18 cellular contexts compared by ENCODE assay signal in the genomic region with DNA sequence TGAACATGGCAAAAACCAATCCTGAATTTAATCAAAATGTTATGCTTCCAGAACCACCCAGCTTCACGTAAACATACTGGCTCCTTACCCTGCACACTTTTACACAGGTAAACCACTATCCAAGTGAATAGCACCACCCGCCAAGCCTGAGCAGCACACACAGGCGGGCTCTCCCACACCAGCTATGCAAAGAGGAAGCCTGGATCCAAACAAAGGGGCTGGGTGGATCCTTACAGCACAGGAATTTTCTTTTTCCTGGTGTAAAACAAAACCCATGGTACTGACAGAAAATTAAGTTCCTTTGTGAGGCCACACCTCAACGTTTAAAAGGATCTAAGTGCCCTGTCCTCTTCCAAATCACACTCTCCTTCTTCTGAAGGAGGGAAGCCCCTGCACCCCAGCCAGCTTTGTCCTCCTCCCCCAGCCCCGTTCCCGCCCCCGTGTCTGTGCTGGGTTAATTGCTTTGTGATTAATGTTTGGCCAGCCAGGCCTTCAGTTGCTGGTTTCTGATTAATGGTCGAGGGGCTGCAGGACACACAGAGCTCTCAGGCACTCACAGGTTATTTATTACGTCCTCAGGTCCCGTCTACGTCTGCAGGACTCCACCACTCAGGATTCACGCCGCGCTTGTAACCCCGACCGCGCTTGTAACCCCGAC. TPM values are rescaled to one million over a fixed set of nuclear protein-coding genes. Genes with fewer than 3 reads are reported as not detected.
A peak's percentile ranks its signal among the peaks of the same experiment; 100 is the strongest.
DNase-seq lines count a peak whose midpoint lies in the region; ATAC-seq, FAIRE-seq and TF ChIP-seq lines count a peak whose summit lies in the region.
"Had no signal": no experiment of that assay in that cellular context is flagged by ENCODE, and none has a peak within 500 bp of the region (broad histone marks: within the 10 kb centered on the region; RNA-seq: fewer than 3 reads in every experiment).

No MANE protein-coding gene starts in this region.

- no peak overlapping the region for H3K56ac ChIP-seq in H1 (replicated peaks; ENCODE audit: insufficient read length, low read depth, low read length)

- no peak overlapping the region for H3K4me3 Mint-ChIP-seq in activated T-cell treated with anti-CD3 and anti-CD28 coated beads, Interleukin-2, amount 50 U/mL, for 24 hours
- H3K4me3 Mint-ChIP-seq: activated CD4-positive, alpha-beta memory T cell treated with anti-CD3 and anti-CD28 coated beads for 36 hours; activated naive CD8-positive, alpha-beta T cell treated with anti-CD3 and anti-CD28 coated beads, Interleukin-2, amount 50 U/mL, for 24 hours; effector memory CD8-positive, alpha-beta T cell had no signal

- H3K4me2 ChIP-seq in H1 (ENCODE audit: insufficient read depth in 1 of 2, low read depth in 2 of 2, low read length in 2 of 2), result peak overlapping the region; percentile 41 to 56; a peak in 3 of 4 replicates

- H3K27ac ChIP-seq in HUES6 (ENCODE audit: low read depth, low read length) (peak overlapping the region; percentile 24; the same call in 1 of the 2 replicates), H1 (ENCODE audit: low read depth, low read length) (0 out of 2 replicates have a peak overlapping the region, but pooled peaks have one; percentile 35)
- H3K27ac ChIP-seq: psoas muscle, SK-N-MC had no signal

- peak overlapping the region; percentile 0 for H4K5ac ChIP-seq in H1 (ENCODE audit: insufficient read length, low read depth, low read length)

- no peaks in the 10 kb centered on the region for H3K4me1 Mint-ChIP-seq in activated T-cell treated with anti-CD3 and anti-CD28 coated beads, Interleukin-2, amount 50 U/mL, for 24 hours (ENCODE audit: low read depth)
- H3K4me1 Mint-ChIP-seq: activated naive CD8-positive, alpha-beta T cell treated with anti-CD3 and anti-CD28 coated beads, Interleukin-2, amount 50 U/mL, for 24 hours had no signal

- peaks cover 38% of the 10 kb centered on the region for H3K27me3 Mint-ChIP-seq in activated T-cell treated with anti-CD3 and anti-CD28 coated beads, Interleukin-2, amount 50 U/mL, for 24 hours

- H2AFZ ChIP-seq in H1 (ENCODE audit: low read length), result peak overlapping the region; percentile 30; the same call in 1 of the 2 replicates

- 42% methylated on average over 18 of the region's 18 CpGs; no CpG with 5 or more reads in 1 of the 2 experiments for WGBS in H1 (ENCODE audit: extremely low coverage in 1 of 2, insufficient coverage in 1 of 2, insufficient read length in 1 of 2, insufficient replicate concordance in 2 of 2, low coverage in 1 of 2, low lambda C conversion rate in 2 of 2, missing lambda C conversion rate in 1 of 2), 2 experiments

- TF ChIP-seq EP300 in H1 (IDR thresholded peaks at IDR 0.05; ENCODE audit: borderline replicate concordance in 1 of 2, low read depth in 2 of 2, low read length in 2 of 2), result no peak

- DNase-seq in H1 (ENCODE audit: low read depth in 1 of 2, low spot score in 2 of 2) (peak in 1 of 2 experiments; percentile 48), left lobe of liver (ENCODE audit: low spot score) (no peak), retina (peak; percentile 47), DMS 273 (lab: John Stamatoyannopoulos, UW; ENCODE audit: unreplicated experiment) (no peak), T-helper 2 cell (no peak)
- no peak for DNase-seq in activated T-cell treated with anti-CD3 and anti-CD28 coated beads, Interleukin-2, amount 50 U/mL, for 24 hours
- DNase-seq: activated CD4-positive, alpha-beta memory T cell treated with anti-CD3 and anti-CD28 coated beads for 36 hours; activated naive CD8-positive, alpha-beta T cell treated with anti-CD3 and anti-CD28 coated beads, Interleukin-2, amount 50 U/mL, for 24 hours; BE2C; central memory CD4-positive, alpha-beta T cell; effector memory CD8-positive, alpha-beta T cell; foreskin melanocyte; NCI-H187; NCI-H510A treated with DMSO at 0.1 percent for 48 hours; psoas muscle; stimulated activated CD4-positive, alpha-beta T cell treated with anti-CD3 and anti-CD28 coated beads, Interleukin-15, amount 100 ng/mL, for 24 hours had no signal

- H2BK20ac ChIP-seq in H1 (ENCODE audit: low read length), result peak overlapping the region; percentile 18; the same call in 1 of the 2 replicates

- ATAC-seq in left lobe of liver, result peak; percentile 16
- ATAC-seq: activated naive CD8-positive, alpha-beta T cell treated with anti-CD3 and anti-CD28 coated beads, Interleukin-2, amount 50 U/mL, for 24 hours; effector memory CD8-positive, alpha-beta T cell; psoas muscle had no signal

- H3K36me3 ChIP-seq in HUES6 (ENCODE audit: control insufficient read depth, insufficient read depth, low read length), result no peaks in the 10 kb centered on the region
- H3K36me3 ChIP-seq in H1 (ENCODE audit: control insufficient read depth in 2 of 4, insufficient read depth in 4 of 4, low read length in 3 of 4), result peaks cover 0 to 4% (median 0%) of the 10 kb centered on the region in 4 experiments; a peak in 2 of 8 replicates
- H3K36me3 ChIP-seq: BE2C had no signal

- H3K23ac ChIP-seq in H1 (ENCODE audit: insufficient read length), result no peak overlapping the region

- H3K4ac ChIP-seq in H1 (replicated peaks; ENCODE audit: insufficient read length, low read depth, low read length), result no peak overlapping the region

- CTCF ChIA-PET in H1 (lab: Charles Lee; ENCODE audit: partially characterized antibody), result interaction anchor here (0.8 to 2.7 kb wide), 5 partner anchors 19 to 118 kb away, joined by 3 to 11 read pairs (median 4); no protein-coding TSS in a partner anchor

- H3K79me2 ChIP-seq in H1 (ENCODE audit: control insufficient read depth in 1 of 2, insufficient read depth in 2 of 2, low read length in 2 of 2), result no peaks in the 10 kb centered on the region

- no peak overlapping the region for H2AK5ac ChIP-seq in H1 (ENCODE audit: low read depth, low read length)

- peak overlapping the region; percentile 67 for H4K91ac ChIP-seq in H1 (replicated peaks; ENCODE audit: insufficient read length, low read length)

- no peaks in the 10 kb centered on the region for H3K9me3 Mint-ChIP-seq in activated T-cell treated with anti-CD3 and anti-CD28 coated beads, Interleukin-2, amount 50 U/mL, for 24 hours
- H3K9me3 Mint-ChIP-seq: activated CD4-positive, alpha-beta memory T cell treated with anti-CD3 and anti-CD28 coated beads for 36 hours; activated naive CD8-positive, alpha-beta T cell treated with anti-CD3 and anti-CD28 coated beads, Interleukin-2, amount 50 U/mL, for 24 hours; effector memory CD8-positive, alpha-beta T cell had no signal

- H4K20me1 ChIP-seq in H1 (replicated peaks in 1 of 2; ENCODE audit: control insufficient read depth in 1 of 2, insufficient read depth in 2 of 2, low read length in 2 of 2), result peaks cover 0 to 3% of the 10 kb centered on the region in 2 experiments

- H3K14ac ChIP-seq in H1 (ENCODE audit: insufficient read length), result no peak overlapping the region

- no peak overlapping the region for H3K27ac Mint-ChIP-seq in activated T-cell treated with anti-CD3 and anti-CD28 coated beads, Interleukin-2, amount 50 U/mL, for 24 hours
- H3K27ac Mint-ChIP-seq: activated CD4-positive, alpha-beta memory T cell treated with anti-CD3 and anti-CD28 coated beads for 36 hours; activated naive CD8-positive, alpha-beta T cell treated with anti-CD3 and anti-CD28 coated beads, Interleukin-2, amount 50 U/mL, for 24 hours; effector memory CD8-positive, alpha-beta T cell had no signal

- H3K9me3 ChIP-seq in HUES6 (ENCODE audit: control insufficient read depth, insufficient read depth, low read depth, low read length) (no peaks in the 10 kb centered on the region), H1 (ENCODE audit: insufficient read depth in 2 of 2, low read depth in 1 of 2, low read length in 1 of 2) (no peaks in the 10 kb centered on the region)
- H3K9me3 ChIP-seq: BE2C, psoas muscle had no signal

- no peaks in the 10 kb centered on the region for H3K36me3 Mint-ChIP-seq in activated T-cell treated with anti-CD3 and anti-CD28 coated beads, Interleukin-2, amount 50 U/mL, for 24 hours (ENCODE audit: low read depth)
- H3K36me3 Mint-ChIP-seq: activated CD4-positive, alpha-beta memory T cell treated with anti-CD3 and anti-CD28 coated beads for 36 hours had no signal

- no peak overlapping the region for H3K4me3 ChIP-seq in HUES6 (ENCODE audit: low read depth, low read length)
- peak overlapping the region in 1 of 4 experiments; percentile 5; a peak in 1 of 8 replicates for H3K4me3 ChIP-seq in H1 (ENCODE audit: extremely low read depth in 1 of 4, insufficient read depth in 2 of 4, low read depth in 3 of 4, low read length in 4 of 4)
- H3K4me3 ChIP-seq: psoas muscle, SK-N-MC had no signal

- no peaks in the 10 kb centered on the region for H3K79me1 ChIP-seq in H1 (ENCODE audit: low read depth, low read length)

- H3K9ac ChIP-seq in HUES6 (ENCODE audit: low read length) (no peak overlapping the region), H1 (replicated peaks in 1 of 4; ENCODE audit: extremely low read depth in 1 of 4, low read depth in 3 of 4, low read length in 3 of 4) (peak overlapping the region in 2 of 4 experiments; percentile 20 to 34; a peak in 4 of 7 replicates)

- no peak for TF ChIP-seq POLR2A in H1 (IDR thresholded peaks at IDR 0.05; ENCODE audit: control extremely low read depth in 1 of 2, low read depth in 2 of 2, low read length in 2 of 2)

- no peak overlapping the region for H2BK15ac ChIP-seq in H1 (ENCODE audit: low read length)

- H3K18ac ChIP-seq in H1 (ENCODE audit: extremely low read depth, low read length), result peak overlapping the region; percentile 94

- peaks cover 4% of the 10 kb centered on the region; the same call in 1 of the 2 replicates for H3K23me2 ChIP-seq in H1 (ENCODE audit: low read depth, low read length)

- H3K4me1 ChIP-seq in HUES6 (ENCODE audit: control insufficient read depth, insufficient read depth, low read length), result peaks cover 35% of the 10 kb centered on the region
- peaks cover 10 to 19% (median 14%) of the 10 kb centered on the region in 4 experiments for H3K4me1 ChIP-seq in H1 (replicated peaks in 1 of 4; ENCODE audit: control insufficient read depth in 3 of 4, insufficient read depth in 4 of 4, low read length in 3 of 4)
- H3K4me1 ChIP-seq: BE2C, psoas muscle had no signal

- no peak overlapping the region for H2BK120ac ChIP-seq in H1 (replicated peaks; ENCODE audit: low read depth, low read length)

- TF ChIP-seq RAD21 in H1 (IDR thresholded peaks at IDR 0.05 in 1 of 2, conservative IDR thresholded peaks at IDR 0.05 in 1 of 2; ENCODE audit: low read depth in 2 of 2, low read length in 2 of 2), result no peak

- no peak for TF ChIP-seq CTCF in H1 (IDR thresholded peaks at IDR 0.05; ENCODE audit: control extremely low read depth in 1 of 3, insufficient read depth in 1 of 3, low read depth in 1 of 3, low read length in 3 of 3)

- no peak overlapping the region for H4K8ac ChIP-seq in H1 (ENCODE audit: extremely low read depth, insufficient read depth, low read length)

- peak; percentile 24 for FAIRE-seq in H1 (lab: Jason Lieb, UNC)

- peak overlapping the region; percentile 60 for H2BK12ac ChIP-seq in H1 (ENCODE audit: low read depth, low read length)

- peak overlapping the region; percentile 58; the same call in 1 of the 2 replicates for H2BK5ac ChIP-seq in H1 (ENCODE audit: low read depth, low read length)

- H3K27me3 ChIP-seq in HUES6 (ENCODE audit: control insufficient read depth, insufficient read depth, low read length) (peaks cover 32% of the 10 kb centered on the region), H1 (replicated peaks in 1 of 4; ENCODE audit: control insufficient read depth in 3 of 4, extremely low read depth in 1 of 4, insufficient read depth in 3 of 4, low read length in 3 of 4) (peaks cover 0 to 7% (median 4%) of the 10 kb centered on the region in 4 experiments; a peak in 3 of 7 replicates)
- H3K27me3 ChIP-seq: BE2C had no signal

- POLR2A ChIA-PET in H1 (lab: Charles Lee; ENCODE audit: partially characterized antibody), result interaction anchor here (0.5 to 1.5 kb wide), 4 partner anchors 13 to 64 kb away, joined by 3 to 8 read pairs (median 4); no protein-coding TSS in a partner anchor

RNA-seq across cellular contexts. Expression of gene DACT2, which starts 6.1 kb away (rescaled TPM):
- total RNA-seq in H1 (2021; fragmentation: NEBNext Ultra II Directional; extraction: Animal tissue kit (Norgen Biotek cat#: 25700)), result 3.1 and 3.9 TPM in 2 replicates
- 2.9 and 4.8 TPM in 2 replicates for polyA plus RNA-seq in H1 (2011; rRNA removed)
- 3.4 TPM for polyA plus RNA-seq in H1 (2011; cell fraction: cytosol; rRNA removed)
- polyA plus RNA-seq in H1 (2011; cell fraction: nucleus; rRNA removed), result 5.3 TPM
- polyA plus RNA-seq in H1 (2012, experiment 1 of 2), result 2.8 to 3.8 TPM (median 3.2 TPM) in 4 replicates
- polyA plus RNA-seq in H1 (2012, experiment 2 of 2), result 3.5 TPM
- 1.6 TPM for polyA plus RNA-seq in H1 (2013, experiment 1 of 2)
- polyA plus RNA-seq in H1 (2013, experiment 2 of 2), result 1.6 TPM
- 1.1 and 1.6 TPM in 2 replicates for polyA minus RNA-seq in H1 (2011; rRNA and poly(A)+ RNA removed)
- polyA minus RNA-seq in H1 (2011; cell fraction: cytosol; rRNA and poly(A)+ RNA removed), result 4.1 TPM
- polyA minus RNA-seq in H1 (2011; cell fraction: nucleus; rRNA and poly(A)+ RNA removed), result 2.1 TPM
- 1.5 TPM for total RNA-seq in left lobe of liver
- total RNA-seq: activated CD4-positive, alpha-beta memory T cell treated with anti-CD3 and anti-CD28 coated beads for 36 hours had no signal
